Comparison of ENCODE assay signal across 1 cellular context in the genomic region with DNA sequence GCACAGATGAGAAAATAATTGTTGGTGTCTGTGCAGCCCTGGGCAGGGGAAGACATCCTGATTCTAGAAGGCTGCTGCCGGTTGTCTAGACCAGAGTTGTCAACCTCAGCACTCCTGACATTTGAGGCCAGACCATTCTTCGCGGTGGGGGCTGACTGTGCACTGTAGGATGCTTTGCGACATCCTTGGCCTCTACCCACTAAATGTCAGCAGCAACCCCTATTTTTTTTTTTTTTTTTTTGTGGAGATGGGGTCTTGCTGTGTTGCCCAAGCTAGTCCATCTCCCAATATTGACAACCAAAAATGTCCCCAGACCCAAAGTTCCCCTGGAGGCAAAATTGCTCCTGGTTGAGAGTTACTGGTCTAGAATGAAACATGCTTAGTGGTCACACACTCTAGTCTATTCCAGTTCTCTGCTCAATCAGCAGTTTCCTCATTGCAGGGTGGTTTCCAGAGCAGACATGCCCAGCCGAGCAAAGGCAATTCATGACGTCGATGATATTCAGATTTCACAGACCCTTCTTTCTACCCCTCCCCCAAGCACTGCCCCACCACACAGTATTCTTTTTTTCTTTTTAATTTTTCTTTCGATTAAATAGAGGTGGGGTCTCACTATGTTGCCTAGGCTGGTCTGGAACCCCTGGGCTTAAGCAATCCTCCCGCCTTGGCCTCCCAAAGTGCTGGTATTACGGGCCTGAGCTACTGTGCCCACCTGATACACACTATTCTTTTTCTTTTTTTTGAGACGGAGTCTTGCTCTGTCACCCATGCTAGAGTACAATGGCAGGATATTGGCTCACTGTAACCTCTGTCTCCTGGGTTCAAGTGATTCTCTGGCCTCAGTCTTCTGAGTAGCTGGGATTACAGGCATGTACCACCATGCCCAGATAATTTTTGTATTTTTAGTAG.
A peak's percentile ranks its signal among the peaks of the same experiment; 100 is the strongest.
TF ChIP-seq lines count a peak whose summit lies in the region.

No MANE protein-coding gene starts in this region.

TF ChIP-seq in K562, 482 proteins besides CTCF, POLR2A, EP300 and RAD21:
- TF ChIP-seq, protein P1, sequence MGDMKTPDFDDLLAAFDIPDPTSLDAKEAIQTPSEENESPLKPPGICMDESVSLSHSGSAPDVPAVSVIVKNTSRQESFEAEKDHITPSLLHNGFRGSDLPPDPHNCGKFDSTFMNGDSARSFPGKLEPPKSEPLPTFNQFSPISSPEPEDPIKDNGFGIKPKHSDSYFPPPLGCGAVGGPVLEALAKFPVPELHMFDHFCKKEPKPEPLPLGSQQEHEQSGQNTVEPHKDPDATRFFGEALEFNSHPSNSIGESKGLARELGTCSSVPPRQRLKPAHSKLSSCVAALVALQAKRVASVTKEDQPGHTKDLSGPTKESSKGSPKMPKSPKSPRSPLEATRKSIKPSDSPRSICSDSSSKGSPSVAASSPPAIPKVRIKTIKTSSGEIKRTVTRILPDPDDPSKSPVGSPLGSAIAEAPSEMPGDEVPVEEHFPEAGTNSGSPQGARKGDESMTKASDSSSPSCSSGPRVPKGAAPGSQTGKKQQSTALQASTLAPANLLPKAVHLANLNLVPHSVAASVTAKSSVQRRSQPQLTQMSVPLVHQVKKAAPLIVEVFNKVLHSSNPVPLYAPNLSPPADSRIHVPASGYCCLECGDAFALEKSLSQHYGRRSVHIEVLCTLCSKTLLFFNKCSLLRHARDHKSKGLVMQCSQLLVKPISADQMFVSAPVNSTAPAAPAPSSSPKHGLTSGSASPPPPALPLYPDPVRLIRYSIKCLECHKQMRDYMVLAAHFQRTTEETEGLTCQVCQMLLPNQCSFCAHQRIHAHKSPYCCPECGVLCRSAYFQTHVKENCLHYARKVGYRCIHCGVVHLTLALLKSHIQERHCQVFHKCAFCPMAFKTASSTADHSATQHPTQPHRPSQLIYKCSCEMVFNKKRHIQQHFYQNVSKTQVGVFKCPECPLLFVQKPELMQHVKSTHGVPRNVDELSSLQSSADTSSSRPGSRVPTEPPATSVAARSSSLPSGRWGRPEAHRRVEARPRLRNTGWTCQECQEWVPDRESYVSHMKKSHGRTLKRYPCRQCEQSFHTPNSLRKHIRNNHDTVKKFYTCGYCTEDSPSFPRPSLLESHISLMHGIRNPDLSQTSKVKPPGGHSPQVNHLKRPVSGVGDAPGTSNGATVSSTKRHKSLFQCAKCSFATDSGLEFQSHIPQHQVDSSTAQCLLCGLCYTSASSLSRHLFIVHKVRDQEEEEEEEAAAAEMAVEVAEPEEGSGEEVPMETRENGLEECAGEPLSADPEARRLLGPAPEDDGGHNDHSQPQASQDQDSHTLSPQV (IDR thresholded peaks at IDR 0.05): no peak
- TF ChIP-seq, protein P2, sequence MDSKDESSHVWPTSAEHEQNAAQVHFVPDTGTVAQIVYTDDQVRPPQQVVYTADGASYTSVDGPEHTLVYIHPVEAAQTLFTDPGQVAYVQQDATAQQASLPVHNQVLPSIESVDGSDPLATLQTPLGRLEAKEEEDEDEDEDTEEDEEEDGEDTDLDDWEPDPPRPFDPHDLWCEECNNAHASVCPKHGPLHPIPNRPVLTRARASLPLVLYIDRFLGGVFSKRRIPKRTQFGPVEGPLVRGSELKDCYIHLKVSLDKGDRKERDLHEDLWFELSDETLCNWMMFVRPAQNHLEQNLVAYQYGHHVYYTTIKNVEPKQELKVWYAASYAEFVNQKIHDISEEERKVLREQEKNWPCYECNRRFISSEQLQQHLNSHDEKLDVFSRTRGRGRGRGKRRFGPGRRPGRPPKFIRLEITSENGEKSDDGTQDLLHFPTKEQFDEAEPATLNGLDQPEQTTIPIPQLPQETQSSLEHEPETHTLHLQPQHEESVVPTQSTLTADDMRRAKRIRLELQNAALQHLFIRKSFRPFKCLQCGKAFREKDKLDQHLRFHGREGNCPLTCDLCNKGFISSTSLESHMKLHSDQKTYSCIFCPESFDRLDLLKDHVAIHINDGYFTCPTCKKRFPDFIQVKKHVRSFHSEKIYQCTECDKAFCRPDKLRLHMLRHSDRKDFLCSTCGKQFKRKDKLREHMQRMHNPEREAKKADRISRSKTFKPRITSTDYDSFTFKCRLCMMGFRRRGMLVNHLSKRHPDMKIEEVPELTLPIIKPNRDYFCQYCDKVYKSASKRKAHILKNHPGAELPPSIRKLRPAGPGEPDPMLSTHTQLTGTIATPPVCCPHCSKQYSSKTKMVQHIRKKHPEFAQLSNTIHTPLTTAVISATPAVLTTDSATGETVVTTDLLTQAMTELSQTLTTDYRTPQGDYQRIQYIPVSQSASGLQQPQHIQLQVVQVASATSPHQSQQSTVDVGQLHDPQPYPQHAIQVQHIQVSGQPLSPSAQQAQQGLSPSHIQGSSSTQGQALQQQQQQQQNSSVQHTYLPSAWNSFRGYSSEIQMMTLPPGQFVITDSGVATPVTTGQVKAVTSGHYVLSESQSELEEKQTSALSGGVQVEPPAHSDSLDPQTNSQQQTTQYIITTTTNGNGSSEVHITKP (IDR thresholded peaks at IDR 0.05; ENCODE audit: partially characterized antibody): peak; percentile 95
- peak in 1 of 2 experiments; percentile 48; a peak in 1 of 4 replicates for TF ChIP-seq FOXK2 (conservative IDR thresholded peaks at IDR 0.05 in 1 of 2, IDR thresholded peaks at IDR 0.05 in 1 of 2; ENCODE audit: low read depth in 2 of 2)
- TF ChIP-seq ZNF408 (CRISPR knock-in tag; IDR thresholded peaks at IDR 0.05; ENCODE audit: low read depth): no peak
- TF ChIP-seq ZBTB17 (CRISPR knock-in tag; IDR thresholded peaks at IDR 0.05): 0 out of 2 replicates have a peak, but pooled peaks have one; percentile 34
- peak; percentile 54; the same call in 1 of the 2 replicates for TF ChIP-seq C11orf30 (IDR thresholded peaks at IDR 0.05; ENCODE audit: low read depth)
- TF ChIP-seq ZNF316 (IDR thresholded peaks at IDR 0.05): peak; percentile 67
- peak; percentile 32; the same call in 1 of the 2 replicates for TF ChIP-seq ATF7 (IDR thresholded peaks at IDR 0.05)
- no peak for TF ChIP-seq RBM14 (IDR thresholded peaks at IDR 0.05; ENCODE audit: borderline replicate concordance, insufficient read depth, low read depth, low read length)
TF ChIP-seq in K562: peak in this region for 6.
